ENCODE assay signal across 8 cellular contexts in genomic region chr5:150758210-150758533, GRCh38. TPM values are rescaled to one million over a fixed set of nuclear protein-coding genes. Genes with fewer than 3 reads are reported as not detected.
DNase-seq lines count a peak whose midpoint lies in the region; ATAC-seq, FAIRE-seq and TF ChIP-seq lines count a peak whose summit lies in the region.

No MANE protein-coding gene starts in this region.

- CTCF ChIA-PET in GM12878 (lab: Yijun Ruan, JAX), result interaction anchor here (1.1 to 3.6 kb wide), 5 partner anchors 9 to 494 kb away, joined by 3 to 19 read pairs (median 5); partner anchors contain the start of genes GM2A, RBM22 and SMIM3
- CTCF ChIA-PET in activated CD4-positive, alpha-beta memory T cell treated with anti-CD3 and anti-CD28 coated beads for 36 hours (lab: Charles Lee), result interaction anchor here (0.7 to 5.3 kb wide), 7 partner anchors 21 to 213 kb away, joined by 3 to 30 read pairs (median 4); partner anchors contain the start of genes IRGM, RBM22 and SMIM3

- TF ChIP-seq CTCF in GM12878 (IDR thresholded peaks at IDR 0.05 in 2 of 3, conservative IDR thresholded peaks at IDR 0.05 in 1 of 3; ENCODE audit: control insufficient read depth in 2 of 3, extremely low read depth in 1 of 3, insufficient read depth in 1 of 3, low read depth in 3 of 3, low read length in 3 of 3) (no peak), lung (IDR thresholded peaks at IDR 0.05; ENCODE audit: control extremely low read depth, extremely low read depth) (no peak)

- DNase-seq in GM12878 (ENCODE audit: low read depth, low spot score), result no peak
- no peak for DNase-seq in lung (ENCODE audit: low spot score)
- DNase-seq in islet precursor cell, result no peak
- no peak for DNase-seq in NCI-H2107 treated with DMSO at 0.1 percent for 48 hours (lab: John Stamatoyannopoulos, UW; ENCODE audit: unreplicated experiment)
- DNase-seq in NCI-H2227 (lab: John Stamatoyannopoulos, UW; ENCODE audit: unreplicated experiment), result no peak
- DNase-seq in activated CD4-positive, alpha-beta memory T cell treated with anti-CD3 and anti-CD28 coated beads for 36 hours, result no peak

- H3K9me3 Mint-ChIP-seq in activated CD4-positive, alpha-beta memory T cell treated with anti-CD3 and anti-CD28 coated beads for 36 hours, result no peaks in the 10 kb centered on the region

- TF ChIP-seq EP300 in GM12878 (IDR thresholded peaks at IDR 0.05; ENCODE audit: borderline replicate concordance in 1 of 2, control insufficient read depth in 1 of 2, low read depth in 2 of 2, low read length in 2 of 2), result no peak

- H3K79me2 ChIP-seq in GM12878 (ENCODE audit: control insufficient read depth, insufficient read depth, low read length), result peaks cover 29% of the 10 kb centered on the region

- H3K27ac ChIP-seq in GM12878 (ENCODE audit: control insufficient read depth, insufficient read depth) (peak overlapping the region; percentile 95), lung (ENCODE audit: low read depth in 1 of 2, low read length in 1 of 2) (peak overlapping the region; percentile 91 to 98)

- no TSS peak for BruUV-seq in GM12878 (replicated peaks; lab: Mats Ljungman, UMichigan)

- TF ChIP-seq RAD21 in GM12878 (IDR thresholded peaks at IDR 0.05; ENCODE audit: insufficient read depth, low read depth, low read length), result no peak

- RAD21 ChIA-PET in GM12878 (lab: Charles Lee; ENCODE audit: unreplicated experiment), result interaction anchor here (0.9 to 1.6 kb wide), 3 partner anchors 21 to 57 kb away, joined by 3 to 4 read pairs (median 3); partner anchors contain the start of gene RBM22

- no peaks in the 10 kb centered on the region for H3K27me3 Mint-ChIP-seq in activated CD4-positive, alpha-beta memory T cell treated with anti-CD3 and anti-CD28 coated beads for 36 hours

- H3K36me3 ChIP-seq in GM12878 (ENCODE audit: control insufficient read depth in 2 of 2, insufficient read depth in 2 of 2, low read length in 1 of 2) (peaks cover 2 to 14% of the 10 kb centered on the region in 2 experiments; a peak in 3 of 4 replicates), lung (ENCODE audit: control insufficient read depth in 2 of 2, insufficient read depth in 2 of 2, low read length in 2 of 2) (peaks cover 7 to 8% of the 10 kb centered on the region in 2 donors)

- no peak for TF ChIP-seq POLR2A in GM12878 (IDR thresholded peaks at IDR 0.05; ENCODE audit: low read depth, low read length)

- H4K20me1 ChIP-seq in GM12878 (ENCODE audit: control insufficient read depth, insufficient read depth), result no peaks in the 10 kb centered on the region

- H3K4me1 Mint-ChIP-seq in activated CD4-positive, alpha-beta memory T cell treated with anti-CD3 and anti-CD28 coated beads for 36 hours (ENCODE audit: low read depth), result peaks cover 32% of the 10 kb centered on the region

- in situ Hi-C loops in GM12878 (cut with MboI), result no loop called here

- peak overlapping the region; percentile 56 for H3K4me2 ChIP-seq in GM12878 (ENCODE audit: control insufficient read depth, insufficient read depth)

- H2AFZ ChIP-seq in GM12878 (ENCODE audit: control insufficient read depth, low read depth, low read length), result peak overlapping the region; percentile 100

- H3K27ac Mint-ChIP-seq in activated CD4-positive, alpha-beta memory T cell treated with anti-CD3 and anti-CD28 coated beads for 36 hours, result no peak overlapping the region

- H3K27me3 ChIP-seq in GM12878 (replicated peaks in 1 of 2; ENCODE audit: control insufficient read depth in 2 of 2, insufficient read depth in 2 of 2, low read length in 1 of 2), result no peaks in the 10 kb centered on the region
- H3K27me3 ChIP-seq in lung (ENCODE audit: control insufficient read depth, insufficient read depth), result no peaks in the 10 kb centered on the region

- no peaks in the 10 kb centered on the region for H3K9me3 ChIP-seq in GM12878 (replicated peaks; ENCODE audit: control insufficient read depth, insufficient read depth, low read length)
- H3K9me3 ChIP-seq in lung (ENCODE audit: control insufficient read depth in 2 of 2, insufficient read depth in 1 of 2, low read length in 1 of 2), result no peaks in the 10 kb centered on the region

- peak overlapping the region; percentile 83 for H3K9ac ChIP-seq in GM12878 (ENCODE audit: control insufficient read depth, insufficient read depth, low read length)

- POLR2A ChIA-PET in GM12878 (lab: Charles Lee), result interaction anchor here (1.0 to 2.1 kb wide), 6 partner anchors 8 to 308 kb away, joined by 3 to 7 read pairs (median 4); partner anchors contain the start of gene RBM22
- POLR2A ChIA-PET in activated CD4-positive, alpha-beta memory T cell treated with anti-CD3 and anti-CD28 coated beads for 36 hours (lab: Charles Lee), result interaction anchor here (1.0 to 2.3 kb wide), 6 partner anchors 20 to 88 kb away, joined by 3 to 18 read pairs (median 6); partner anchors contain the start of genes IRGM, RBM22 and SMIM3

- SMC1A ChIA-PET in GM12878 (lab: Charles Lee; ENCODE audit: uncharacterized antibody, unreplicated experiment), result interaction anchor here (0.9 to 4.3 kb wide), 9 partner anchors 21 to 400 kb away, joined by 3 to 20 read pairs (median 4); partner anchors contain the start of genes ANXA6, IRGM, RBM22 and SMIM3

- H3K4me3 ChIP-seq in GM12878 (peak overlapping the region; percentile 95), lung (peak overlapping the region; percentile 82)

- FAIRE-seq in GM12878 (lab: Jason Lieb, UNC), result no peak

- ATAC-seq in GM19397 (IDR thresholded peaks at IDR 0.05; ENCODE audit: unreplicated experiment), result peak; percentile 20
- ATAC-seq in HG03108 (IDR thresholded peaks at IDR 0.05; ENCODE audit: unreplicated experiment), result peak; percentile 7
- ATAC-seq in GM12878, result peak; percentile 44
- ATAC-seq in lung (ENCODE audit: insufficient read depth, low FRiP score), result peak; percentile 8

- peaks cover 31% of the 10 kb centered on the region for H3K36me3 Mint-ChIP-seq in activated CD4-positive, alpha-beta memory T cell treated with anti-CD3 and anti-CD28 coated beads for 36 hours

- 0% methylated on average over 11 of the region's 11 CpGs for WGBS in GM12878 (ENCODE audit: insufficient coverage, insufficient replicate concordance, low lambda C conversion rate, missing lambda C conversion rate)
- WGBS in lung, 2 donors, result 2 to 4% methylated on average over 11 of the region's 11 CpGs

- no peak overlapping the region for H3K4me3 Mint-ChIP-seq in activated CD4-positive, alpha-beta memory T cell treated with anti-CD3 and anti-CD28 coated beads for 36 hours

- H3K4me1 ChIP-seq in GM12878 (ENCODE audit: control insufficient read depth, insufficient read depth, low read length) (peaks cover 4% of the 10 kb centered on the region; the same call in 1 of the 2 replicates), lung (ENCODE audit: control insufficient read depth in 2 of 2, insufficient read depth in 2 of 2, low read length in 2 of 2) (peaks cover 4 to 8% of the 10 kb centered on the region in 2 donors)

- intact Hi-C loops in GM12878 (cut with micrococcal nuclease; ENCODE audit: unreplicated experiment), result loop anchor here (2.0 kb wide), 1 partner anchor 23 kb away; no protein-coding TSS in a partner anchor
- intact Hi-C loops in activated CD4-positive, alpha-beta memory T cell treated with anti-CD3 and anti-CD28 coated beads for 36 hours (cut with micrococcal nuclease), result loop anchor here (1.0 to 5.0 kb wide), 6 partner anchors 16 to 1401 kb away; partner anchors contain the start of genes PCYOX1L and RBM22

RNA-seq across cellular contexts. Expression of gene DCTN4, which starts 0.6 kb away (rescaled TPM):
- total RNA-seq in GM12878 (2013; cell fraction: nucleolus; rRNA removed), result 76.3 and 86.3 TPM in 2 replicates
- total RNA-seq in GM12878 (2014; rRNA removed) (17.9 and 24.1 TPM in 2 replicates), GM12878 (2014; rRNA removed; fragmentation: Illumina TruSeq; extraction: Trizol) (20.9 and 21.3 TPM in 2 replicates), GM12878 (2021) (26.6 and 27.8 TPM in 2 replicates), lung (100 to 1,000 TPM in 1 of 2 donors, 10 to 100 TPM in 1; 69.1 to 105 TPM)
- polyA plus RNA-seq in GM12878 (2011; ENCODE audit: low read depth), result 17.1 TPM
- polyA plus RNA-seq in GM12878 (2011; rRNA removed) (26.2 and 30.7 TPM in 2 replicates), GM12878 (2014; fragmentation: Illumina TruSeq; extraction: Trizol) (25.1 and 29.5 TPM in 2 replicates), GM12878 (2014; fragmentation: Nextera tagmentation; extraction: Ambion mirVana) (1 to 10 TPM; 7.6 to 8.5 TPM), GM12878 (2014; rRNA removed) (14.0 and 17.5 TPM in 2 replicates), GM12878 (2016; fragmentation: Nextera tagmentation; extraction: Ambion mirVana) (10 to 100 TPM; 16.6 to 18.1 TPM), lung (10 to 100 TPM; 21.2 to 27.1 TPM)
- 21.7 and 23.9 TPM in 2 replicates for polyA plus RNA-seq in GM12878 (2011; cell fraction: cytosol; rRNA removed)
- polyA plus RNA-seq in GM12878 (2011; cell fraction: nucleus; rRNA removed), result 31.0 and 37.4 TPM in 2 replicates
- polyA plus RNA-seq in GM12878 (2012), result 14.7 and 16.7 TPM in 2 replicates
- polyA minus RNA-seq in GM12878 (2011; rRNA and poly(A)+ RNA removed), result 33.7 and 34.8 TPM in 2 replicates
- polyA minus RNA-seq in GM12878 (2011; cell fraction: cytosol; rRNA and poly(A)+ RNA removed), result 10.0 and 14.1 TPM in 2 replicates
- 26.1 and 42.6 TPM in 2 replicates for polyA minus RNA-seq in GM12878 (2011; cell fraction: nucleus; rRNA and poly(A)+ RNA removed)
- total RNA-seq in activated CD4-positive, alpha-beta memory T cell treated with anti-CD3 and anti-CD28 coated beads for 36 hours, result 10 to 100 TPM; 32.2 to 32.9 TPM

RNA-seq across cellular contexts. Expression of gene SMIM3, which starts 20.4 kb away (rescaled TPM):
- 2.9 and 3.0 TPM in 2 replicates for total RNA-seq in GM12878 (2013; cell fraction: nucleolus; rRNA removed)
- total RNA-seq in GM12878 (2014; rRNA removed) (9.9 and 11.8 TPM in 2 replicates), GM12878 (2014; rRNA removed; fragmentation: Illumina TruSeq; extraction: Trizol) (7.3 and 7.7 TPM in 2 replicates), GM12878 (2021) (6.9 and 8.4 TPM in 2 replicates), lung (10 to 100 TPM; 14.3 to 19.7 TPM)
- polyA plus RNA-seq in GM12878 (2011; ENCODE audit: low read depth), result 19.7 TPM
- polyA plus RNA-seq in GM12878 (2011; rRNA removed) (1.0 TPM in 2 replicates), GM12878 (2014; fragmentation: Illumina TruSeq; extraction: Trizol) (6.9 and 10.7 TPM in 2 replicates), GM12878 (2014; fragmentation: Nextera tagmentation; extraction: Ambion mirVana) (1 to 10 TPM; 1.4 to 5.2 TPM), GM12878 (2014; rRNA removed) (7.7 and 8.7 TPM in 2 replicates), GM12878 (2016; fragmentation: Nextera tagmentation; extraction: Ambion mirVana) (10 to 100 TPM; 11.1 to 14.3 TPM), lung (10 to 100 TPM; 14.0 to 54.8 TPM)
- polyA plus RNA-seq in GM12878 (2011; cell fraction: cytosol; rRNA removed), result 1.3 and 1.8 TPM in 2 replicates
- polyA plus RNA-seq in GM12878 (2011; cell fraction: nucleus; rRNA removed), result 0.46 and 0.53 TPM in 2 replicates
- 13.1 and 21.5 TPM in 2 replicates for polyA plus RNA-seq in GM12878 (2012)
- 0.21 and 0.44 TPM in 2 replicates for polyA minus RNA-seq in GM12878 (2011; rRNA and poly(A)+ RNA removed)
- polyA minus RNA-seq in GM12878 (2011; cell fraction: cytosol; rRNA and poly(A)+ RNA removed), result not detected in 2 replicates
- 0.24 and 0.29 TPM in 2 replicates for polyA minus RNA-seq in GM12878 (2011; cell fraction: nucleus; rRNA and poly(A)+ RNA removed)
- 10 to 100 TPM; 22.4 to 22.8 TPM for total RNA-seq in activated CD4-positive, alpha-beta memory T cell treated with anti-CD3 and anti-CD28 coated beads for 36 hours

RNA-seq across cellular contexts. Expression of gene RBM22, which starts 57.3 kb away (rescaled TPM):
- 66.8 and 67.0 TPM in 2 replicates for total RNA-seq in GM12878 (2013; cell fraction: nucleolus; rRNA removed)
- 34.1 and 36.6 TPM in 2 replicates for total RNA-seq in GM12878 (2014; rRNA removed)
- total RNA-seq in GM12878 (2014; rRNA removed; fragmentation: Illumina TruSeq; extraction: Trizol), result 34.1 and 34.6 TPM in 2 replicates
- 43.8 and 45.7 TPM in 2 replicates for total RNA-seq in GM12878 (2021)
- polyA plus RNA-seq in GM12878 (2011; ENCODE audit: low read depth), result 38.4 TPM
- 58.1 and 65.6 TPM in 2 replicates for polyA plus RNA-seq in GM12878 (2011; rRNA removed)
- 39.2 and 44.6 TPM in 2 replicates for polyA plus RNA-seq in GM12878 (2011; cell fraction: cytosol; rRNA removed)
- polyA plus RNA-seq in GM12878 (2011; cell fraction: nucleus; rRNA removed), result 74.1 and 79.5 TPM in 2 replicates
- polyA plus RNA-seq in GM12878 (2012), result 41.8 and 42.5 TPM in 2 replicates
- polyA plus RNA-seq in GM12878 (2014; fragmentation: Illumina TruSeq; extraction: Trizol), result 66.4 and 78.0 TPM in 2 replicates
- 10 to 100 TPM; 26.3 to 40.3 TPM for polyA plus RNA-seq in GM12878 (2014; fragmentation: Nextera tagmentation; extraction: Ambion mirVana)
- 37.5 and 38.4 TPM in 2 replicates for polyA plus RNA-seq in GM12878 (2014; rRNA removed)
- 10 to 100 TPM; 54.6 to 57.8 TPM for polyA plus RNA-seq in GM12878 (2016; fragmentation: Nextera tagmentation; extraction: Ambion mirVana)
- 28.1 and 49.2 TPM in 2 replicates for polyA minus RNA-seq in GM12878 (2011; rRNA and poly(A)+ RNA removed)
- polyA minus RNA-seq in GM12878 (2011; cell fraction: cytosol; rRNA and poly(A)+ RNA removed), result 16.0 and 20.4 TPM in 2 replicates
- 34.7 and 45.0 TPM in 2 replicates for polyA minus RNA-seq in GM12878 (2011; cell fraction: nucleus; rRNA and poly(A)+ RNA removed)
- 10 to 100 TPM; 41.9 to 49.9 TPM for total RNA-seq in lung
- 10 to 100 TPM; 27.2 to 35.4 TPM for polyA plus RNA-seq in lung
- 10 to 100 TPM; 59.6 to 66.4 TPM for total RNA-seq in activated CD4-positive, alpha-beta memory T cell treated with anti-CD3 and anti-CD28 coated beads for 36 hours
